14 cellular contexts compared by ENCODE assay signal in the genomic region with DNA sequence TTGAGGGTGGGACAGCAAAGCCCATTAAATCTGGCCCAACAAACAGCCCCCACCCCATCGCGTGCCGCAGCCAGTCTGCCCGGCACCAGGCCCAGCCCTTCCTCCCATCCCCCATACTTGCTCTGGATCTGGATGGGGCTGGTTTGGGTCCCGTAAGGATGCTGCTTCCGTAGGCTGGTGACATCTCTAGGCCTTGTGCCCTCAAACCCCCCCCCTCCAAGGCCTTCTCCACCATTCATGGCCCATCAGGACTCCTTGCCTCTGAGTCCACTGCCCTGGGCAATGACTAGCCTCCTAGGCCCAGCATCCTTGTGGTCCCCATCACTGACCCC. TPM values are rescaled to one million over a fixed set of nuclear protein-coding genes. Genes with fewer than 3 reads are reported as not detected.
DNase-seq lines count a peak whose midpoint lies in the region; ATAC-seq and TF ChIP-seq lines count a peak whose summit lies in the region.
"Had no signal": no experiment of that assay in that cellular context is flagged by ENCODE, and none has a peak within 500 bp of the region (broad histone marks: within the 10 kb centered on the region; RNA-seq: fewer than 3 reads in every experiment).

No MANE protein-coding gene starts in this region.

- TF ChIP-seq POLR2A in right lobe of liver (IDR thresholded peaks at IDR 0.05): no peak
- no peak for TF ChIP-seq POLR2A in upper lobe of left lung (IDR thresholded peaks at IDR 0.05)

- H3K4me3 Mint-ChIP-seq in MCF 10A (ENCODE audit: unreplicated experiment): peak overlapping the region; percentile 33
- peak overlapping the region; percentile 34 for H3K4me3 Mint-ChIP-seq in activated CD8-positive, alpha-beta T cell treated with anti-CD3 and anti-CD28 coated beads, Interleukin-2, amount 10 ng/mL, durations not matched to agents 7 days and 5 days

- peaks cover 28% of the 10 kb centered on the region for H3K79me2 ChIP-seq in mammary epithelial cell (ENCODE audit: insufficient read depth, low read length)

- H3K4me1 Mint-ChIP-seq in MCF 10A (ENCODE audit: insufficient read depth, unreplicated experiment): peaks cover 15% of the 10 kb centered on the region
- H3K4me1 Mint-ChIP-seq in activated CD8-positive, alpha-beta T cell treated with anti-CD3 and anti-CD28 coated beads, Interleukin-2, amount 10 ng/mL, durations not matched to agents 7 days and 5 days (ENCODE audit: low read depth): peaks cover 23% of the 10 kb centered on the region

- no peak overlapping the region for H3K27ac Mint-ChIP-seq in MCF 10A (ENCODE audit: low read depth, unreplicated experiment)
- H3K27ac Mint-ChIP-seq in activated CD8-positive, alpha-beta T cell treated with anti-CD3 and anti-CD28 coated beads, Interleukin-2, amount 10 ng/mL, durations not matched to agents 7 days and 5 days: peak overlapping the region; percentile 30

- no peak for TF ChIP-seq EP300 in upper lobe of left lung (IDR thresholded peaks at IDR 0.05)

- H4K20me1 ChIP-seq in mammary epithelial cell (ENCODE audit: insufficient read depth, low read length): no peaks in the 10 kb centered on the region

- ATAC-seq in activated CD8-positive, alpha-beta T cell treated with anti-CD3 and anti-CD28 coated beads, Interleukin-2, amount 10 ng/mL, durations not matched to agents 7 days and 5 days: no peak
- ATAC-seq in right lobe of liver (peak; percentile 33 to 55 (median 48)), upper lobe of left lung (ENCODE audit: low FRiP score in 2 of 2) (no peak), HG03280 (IDR thresholded peaks at IDR 0.05; ENCODE audit: unreplicated experiment) (no peak), HG03460 (IDR thresholded peaks at IDR 0.05; ENCODE audit: unreplicated experiment) (no peak)

- H3K9me3 Mint-ChIP-seq in MCF 10A (ENCODE audit: unreplicated experiment): no peaks in the 10 kb centered on the region
- H3K9me3 Mint-ChIP-seq in activated CD8-positive, alpha-beta T cell treated with anti-CD3 and anti-CD28 coated beads, Interleukin-2, amount 10 ng/mL, durations not matched to agents 7 days and 5 days (ENCODE audit: insufficient read depth): no peaks in the 10 kb centered on the region

- in situ Hi-C loops in mammary epithelial cell (cut with MboI; ENCODE audit: low sequenced_read_pairs in 2 of 2): no loop called here

- intact Hi-C loops in MCF 10A (cut with micrococcal nuclease): loop anchor here (2.0 kb wide), 1 partner anchor 37 kb away; no protein-coding TSS in a partner anchor
- intact Hi-C loops in mammary epithelial cell (cut with micrococcal nuclease): no loop called here
- intact Hi-C loops in right lobe of liver (cut with DNase I): no loop called here
- intact Hi-C loops in head of caudate nucleus (cut with DNase I): no loop called here

- H3K4me2 ChIP-seq in mammary epithelial cell (ENCODE audit: insufficient read depth, low read depth, low read length): no peak overlapping the region

- CTCF ChIA-PET in MCF 10A (lab: Yijun Ruan, JAX): interaction anchor here (2.6 kb wide), 1 partner anchor 45 kb away, joined by 8 read pairs; no protein-coding TSS in a partner anchor
- CTCF ChIA-PET in mammary epithelial cell (lab: Charles Lee; ENCODE audit: low non-redundant PET): no interaction called here
- CTCF ChIA-PET in activated CD8-positive, alpha-beta T cell treated with anti-CD3 and anti-CD28 coated beads, Interleukin-2, amount 10 ng/mL, durations not matched to agents 7 days and 5 days (lab: Charles Lee): no interaction called here

- DNase-seq in MCF 10A (ENCODE audit: unreplicated experiment): no peak
- DNase-seq in mammary epithelial cell: no peak
- DNase-seq in activated CD8-positive, alpha-beta T cell treated with anti-CD3 and anti-CD28 coated beads, Interleukin-2, amount 10 ng/mL, durations not matched to agents 7 days and 5 days: no peak
- DNase-seq in right lobe of liver: no peak
- DNase-seq in upper lobe of left lung: no peak
- DNase-seq in head of caudate nucleus: no peak
- DNase-seq: BE2C; dermis blood vessel endothelial cell; glutamatergic neuron; midbrain; MM.1S; stimulated activated CD8-positive, alpha-beta memory T cell treated with anti-CD3 and anti-CD28 coated beads, Interleukin-4, amount 100 ng/mL, for 48 hours had no signal

- no peaks in the 10 kb centered on the region for H3K9me3 ChIP-seq in mammary epithelial cell (replicated peaks; ENCODE audit: insufficient read depth, low read length)
- H3K9me3 ChIP-seq in right lobe of liver: no peaks in the 10 kb centered on the region
- H3K9me3 ChIP-seq in upper lobe of left lung: no peaks in the 10 kb centered on the region
- H3K9me3 ChIP-seq: BE2C had no signal

- POLR2A ChIA-PET in MCF 10A (lab: Yijun Ruan, JAX): interaction anchor here (0.6 to 1.9 kb wide), 8 partner anchors 9 to 372 kb away, joined by 3 to 9 read pairs (median 4); no protein-coding TSS in a partner anchor
- POLR2A ChIA-PET in activated CD8-positive, alpha-beta T cell treated with anti-CD3 and anti-CD28 coated beads, Interleukin-2, amount 10 ng/mL, durations not matched to agents 7 days and 5 days (lab: Charles Lee): no interaction called here

- 100% methylated on average over 1 of the region's 6 CpGs for WGBS in mammary epithelial cell (ENCODE audit: low coverage, missing lambda C conversion rate)
- WGBS in right lobe of liver (ENCODE audit: insufficient coverage, low coverage, low lambda C conversion rate, missing lambda C conversion rate): 40% methylated on average over 1 of the region's 6 CpGs
- WGBS in upper lobe of left lung, 2 donors: 100% methylated on average over 2 to 4 of the region's 6 CpGs

- no peak overlapping the region for H2AFZ ChIP-seq in mammary epithelial cell (ENCODE audit: low read depth, low read length)

- no peak overlapping the region for H3K9ac ChIP-seq in mammary epithelial cell (ENCODE audit: insufficient read depth, low read length)

- peaks cover 16% of the 10 kb centered on the region for H3K36me3 Mint-ChIP-seq in MCF 10A (ENCODE audit: insufficient read depth, unreplicated experiment)
- H3K36me3 Mint-ChIP-seq in activated CD8-positive, alpha-beta T cell treated with anti-CD3 and anti-CD28 coated beads, Interleukin-2, amount 10 ng/mL, durations not matched to agents 7 days and 5 days (ENCODE audit: low read depth): no peaks in the 10 kb centered on the region

- H3K4me1 ChIP-seq in mammary epithelial cell (ENCODE audit: insufficient read depth, low read length) (peaks cover 40% of the 10 kb centered on the region), right lobe of liver (peaks cover 0 to 48% (median 11%) of the 10 kb centered on the region in 4 donors), upper lobe of left lung (peaks cover 12 to 31% (median 15%) of the 10 kb centered on the region in 4 donors)
- H3K4me1 ChIP-seq: BE2C had no signal

- dilution Hi-C loops in mammary epithelial cell (cut with HindIII; ENCODE audit: low sequenced_read_pairs): no loop called here

- BruUV-seq in MCF 10A (replicated peaks; lab: Mats Ljungman, UMichigan): no TSS peak
- BruUV-seq in mammary epithelial cell (replicated peaks; lab: Mats Ljungman, UMichigan): no TSS peak

- H3K27me3 Mint-ChIP-seq in MCF 10A (ENCODE audit: insufficient read depth, unreplicated experiment): no peaks in the 10 kb centered on the region
- H3K27me3 Mint-ChIP-seq in activated CD8-positive, alpha-beta T cell treated with anti-CD3 and anti-CD28 coated beads, Interleukin-2, amount 10 ng/mL, durations not matched to agents 7 days and 5 days (ENCODE audit: low read depth): peaks cover 19% of the 10 kb centered on the region

- H3K27me3 ChIP-seq in mammary epithelial cell (ENCODE audit: insufficient read depth, low read length) (no peaks in the 10 kb centered on the region), right lobe of liver (no peaks in the 10 kb centered on the region), upper lobe of left lung (no peaks in the 10 kb centered on the region)
- H3K27me3 ChIP-seq: BE2C had no signal

- TF ChIP-seq CTCF in MCF 10A (IDR thresholded peaks at IDR 0.05; ENCODE audit: unreplicated experiment) (no peak), mammary epithelial cell (conservative IDR thresholded peaks at IDR 0.05 in 1 of 2, IDR thresholded peaks at IDR 0.05 in 1 of 2; ENCODE audit: extremely low read depth in 1 of 2, insufficient read depth in 1 of 2, low read depth in 1 of 2, low read length in 2 of 2) (no peak), right lobe of liver (IDR thresholded peaks at IDR 0.05) (no peak), upper lobe of left lung (IDR thresholded peaks at IDR 0.05) (no peak)

- H3K27ac ChIP-seq in mammary epithelial cell (ENCODE audit: insufficient read depth, low read depth, low read length) (no peak overlapping the region), right lobe of liver (peak overlapping the region; percentile 70 to 79 (median 79)), upper lobe of left lung (peak overlapping the region; percentile 52 to 85 (median 78))

- H3K36me3 ChIP-seq in mammary epithelial cell (ENCODE audit: insufficient read depth, low read length) (no peaks in the 10 kb centered on the region), right lobe of liver (no peaks in the 10 kb centered on the region), upper lobe of left lung (no peaks in the 10 kb centered on the region)
- H3K36me3 ChIP-seq: BE2C had no signal

- H3K4me3 ChIP-seq in mammary epithelial cell (replicated peaks in 1 of 3; ENCODE audit: insufficient read depth in 1 of 3, low read depth in 2 of 3, low read length in 3 of 3) (no peak overlapping the region), right lobe of liver (peak overlapping the region; percentile 38 to 76 (median 63)), upper lobe of left lung (peak overlapping the region in 1 of 4 donors; percentile 69)

RNA-seq across cellular contexts. Expression of a gene that starts 0.8 kb away (rescaled TPM):
- 47.7 and 50.1 TPM in 2 replicates for total RNA-seq in MCF 10A (2022)
- 10 to 100 TPM; 25.7 to 36.3 TPM for total RNA-seq in mammary epithelial cell
- 17.4 TPM for polyA plus RNA-seq in mammary epithelial cell
- polyA minus RNA-seq in mammary epithelial cell: 24.7 TPM
- 1 to 10 TPM; 4.0 to 4.5 TPM for total RNA-seq in activated CD8-positive, alpha-beta T cell treated with anti-CD3 and anti-CD28 coated beads, Interleukin-2, amount 10 ng/mL, durations not matched to agents 7 days and 5 days
- 10 to 100 TPM; 10.1 to 41.7 (median 21.5) TPM for total RNA-seq in right lobe of liver
- 10 to 100 TPM in 4 of 6 donors, 1 to 10 TPM in 2; 3.1 to 17.2 (median 11.2) TPM for total RNA-seq in upper lobe of left lung

RNA-seq across cellular contexts. Expression of a gene that starts 41.3 kb away (rescaled TPM):
- not detected in 2 replicates for total RNA-seq in MCF 10A (2022)
- not detected for total RNA-seq in mammary epithelial cell
- not detected for polyA plus RNA-seq in mammary epithelial cell
- not detected for polyA minus RNA-seq in mammary epithelial cell
- 10 to 100 TPM; 25.9 to 26.3 TPM for total RNA-seq in activated CD8-positive, alpha-beta T cell treated with anti-CD3 and anti-CD28 coated beads, Interleukin-2, amount 10 ng/mL, durations not matched to agents 7 days and 5 days
- 1 to 10 TPM; 2.6 to 6.1 (median 4.2) TPM for total RNA-seq in right lobe of liver
- 10 to 100 TPM in 1 of 6 donors, 1 to 10 TPM in 5; 3.1 to 11.3 (median 4.8) TPM for total RNA-seq in upper lobe of left lung

RNA-seq across cellular contexts. Expression of a gene that starts 53.4 kb away (rescaled TPM):
- total RNA-seq in MCF 10A (2022): 0.15 and 0.16 TPM in 2 replicates
- not detected for total RNA-seq in mammary epithelial cell
- not detected for polyA plus RNA-seq in mammary epithelial cell
- polyA minus RNA-seq in mammary epithelial cell: not detected
- not detected for total RNA-seq in activated CD8-positive, alpha-beta T cell treated with anti-CD3 and anti-CD28 coated beads, Interleukin-2, amount 10 ng/mL, durations not matched to agents 7 days and 5 days
- total RNA-seq in right lobe of liver: under 1 TPM in 2 of 6 experiments, not detected in 4; 0.07 to 0.14 TPM
- total RNA-seq in upper lobe of left lung: not detected
- total RNA-seq: dermis blood vessel endothelial cell had no signal

Comparison
In these comparisons a context has a peak if more than half of its experiments do, and no peak if none do; other contexts are left out.
1. H3K4me3 ChIP-seq: peak in right lobe of liver (3 of 3); none in mammary epithelial cell (0 of 3).
2. ATAC-seq: peak in right lobe of liver (4 of 4); none in activated CD8-positive, alpha-beta T cell treated with anti-CD3 and anti-CD28 coated beads, Interleukin-2, amount 10 ng/mL, durations not matched to agents 7 days and 5 days (single experiment), upper lobe of left lung (0 of 2), HG03280 (single experiment) and HG03460 (single experiment).